Comparison of ENCODE assay signal across 8 cellular contexts in the genomic region with DNA sequence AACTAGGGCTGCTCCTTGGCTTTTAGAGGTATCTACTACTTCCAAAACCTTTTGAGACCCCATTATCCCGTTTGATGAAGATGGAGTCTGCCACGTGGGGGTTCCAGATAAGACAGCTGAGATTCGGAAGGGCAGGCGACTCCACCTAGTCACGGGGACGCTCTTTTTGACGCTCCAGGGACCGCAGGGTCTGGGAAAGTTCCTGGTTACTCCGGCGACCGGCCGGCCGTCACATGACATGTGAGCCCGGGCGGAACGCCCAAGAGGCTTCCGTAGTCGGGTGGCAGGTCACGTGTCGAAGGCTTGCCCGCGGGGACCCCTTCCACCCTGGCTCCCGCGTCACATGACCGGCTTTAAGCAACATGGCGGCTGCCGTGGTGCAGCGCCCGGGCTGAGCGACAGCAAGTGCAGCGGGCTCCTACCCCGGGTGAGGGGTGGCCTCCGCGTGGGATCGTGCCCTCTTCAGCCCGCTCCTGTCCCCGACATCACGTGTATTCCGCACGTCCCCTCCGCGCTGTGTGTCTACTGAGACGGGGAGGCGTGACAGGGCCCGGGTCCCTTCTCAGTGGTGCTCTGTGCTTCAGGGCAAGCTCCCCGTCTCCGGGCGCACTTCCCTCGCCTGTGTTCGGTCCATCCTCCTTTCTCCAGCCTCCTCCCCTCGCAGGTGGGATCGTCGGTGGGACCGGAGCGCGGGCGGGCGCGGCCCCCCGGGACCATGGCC. TPM values are rescaled to one million over a fixed set of nuclear protein-coding genes. Genes with fewer than 3 reads are reported as not detected.
DNase-seq lines count a peak whose midpoint lies in the region; ATAC-seq and TF ChIP-seq lines count a peak whose summit lies in the region.

A gene with protein sequence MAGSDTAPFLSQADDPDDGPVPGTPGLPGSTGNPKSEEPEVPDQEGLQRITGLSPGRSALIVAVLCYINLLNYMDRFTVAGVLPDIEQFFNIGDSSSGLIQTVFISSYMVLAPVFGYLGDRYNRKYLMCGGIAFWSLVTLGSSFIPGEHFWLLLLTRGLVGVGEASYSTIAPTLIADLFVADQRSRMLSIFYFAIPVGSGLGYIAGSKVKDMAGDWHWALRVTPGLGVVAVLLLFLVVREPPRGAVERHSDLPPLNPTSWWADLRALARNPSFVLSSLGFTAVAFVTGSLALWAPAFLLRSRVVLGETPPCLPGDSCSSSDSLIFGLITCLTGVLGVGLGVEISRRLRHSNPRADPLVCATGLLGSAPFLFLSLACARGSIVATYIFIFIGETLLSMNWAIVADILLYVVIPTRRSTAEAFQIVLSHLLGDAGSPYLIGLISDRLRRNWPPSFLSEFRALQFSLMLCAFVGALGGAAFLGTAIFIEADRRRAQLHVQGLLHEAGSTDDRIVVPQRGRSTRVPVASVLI (plus strand): TSS at position 342 of the 721 bp plus-strand sequence. CDS start 374 bp downstream, at position 716.

- H3K4me1 ChIP-seq in hepatocyte (ENCODE audit: insufficient read depth): peaks cover 7% of the 10 kb centered on the region

- H3K9me3 ChIP-seq in hepatocyte (ENCODE audit: low read depth): no peaks in the 10 kb centered on the region

- no peaks in the 10 kb centered on the region for H4K20me1 ChIP-seq in hepatocyte (ENCODE audit: insufficient read depth, poor library complexity, severe bottlenecking)

- no peaks in the 10 kb centered on the region for H3K36me3 ChIP-seq in hepatocyte (replicated peaks; ENCODE audit: insufficient read depth, low read depth)

- in situ Hi-C loops in astrocyte of the cerebellum (cut with HindIII; ENCODE audit: low sequenced_read_pairs): no loop called here

- WGBS in hepatocyte (ENCODE audit: low lambda C conversion rate, missing lambda C conversion rate): 2% methylated on average over 60 of the region's 60 CpGs

- peak within 1 kb of the TSS; percentile 98 for H3K4me3 ChIP-seq in astrocyte of the cerebellum (ENCODE audit: low read depth, low read length)
- H3K4me3 ChIP-seq in hepatocyte: peak within 1 kb of the TSS; percentile 81

- DNase-seq in NCI-H2029 treated with DMSO at 0.1 percent for 48 hours (lab: John Stamatoyannopoulos, UW): peak; percentile 67
- DNase-seq in T-helper 9 cell: peak; percentile 83
- peak; percentile 94 for DNase-seq in astrocyte of the cerebellum (ENCODE audit: low read depth)
- peak; percentile 99 for DNase-seq in hepatocyte (ENCODE audit: low spot score)
- peak; percentile 88 for DNase-seq in renal cortical epithelial cell (ENCODE audit: low read depth)

- peaks cover 22% of the 10 kb centered on the region for H3K79me2 ChIP-seq in hepatocyte

- peak within 1 kb of the TSS; percentile 87 for H3K4me2 ChIP-seq in hepatocyte

- H2AFZ ChIP-seq in hepatocyte: peak within 1 kb of the TSS; percentile 95

- H3K27ac ChIP-seq in hepatocyte: peak within 1 kb of the TSS; percentile 91

- TF ChIP-seq CTCF in astrocyte of the cerebellum (IDR thresholded peaks at IDR 0.05; ENCODE audit: low read depth, low read length, missing control alignments) (no peak), hepatocyte (IDR thresholded peaks at IDR 0.05; ENCODE audit: poor library complexity) (no peak)

- H3K27me3 ChIP-seq in hepatocyte: no peaks in the 10 kb centered on the region

- H3K9me2 ChIP-seq in hepatocyte (replicated peaks; ENCODE audit: insufficient read depth): no peaks in the 10 kb centered on the region

- ATAC-seq in GM18499 (IDR thresholded peaks at IDR 0.05; ENCODE audit: insufficient read depth, unreplicated experiment) (peak; percentile 69), HG02973 (IDR thresholded peaks at IDR 0.05; ENCODE audit: unreplicated experiment) (peak; percentile 84), GM18870 (IDR thresholded peaks at IDR 0.05; ENCODE audit: unreplicated experiment) (no peak)

RNA-seq across cellular contexts. Expression of the gene that starts here (rescaled TPM):
- total RNA-seq in hepatocyte (36.6 and 42.8 TPM in 2 replicates), renal cortical epithelial cell (21.0 and 36.0 TPM in 2 replicates)
- polyA plus RNA-seq in hepatocyte: 140 and 146 TPM in 2 replicates
